ENCODE assay signal across 8 cellular contexts in genomic region chr17:44533533-44534246, GRCh38. TPM values are rescaled to one million over a fixed set of nuclear protein-coding genes. Genes with fewer than 3 reads are reported as not detected.
DNase-seq lines count a peak whose midpoint lies in the region; ATAC-seq and TF ChIP-seq lines count a peak whose summit lies in the region.

No MANE protein-coding gene starts in this region.

- peaks cover 6% of the 10 kb centered on the region for H3K4me1 Mint-ChIP-seq in activated naive CD8-positive, alpha-beta T cell treated with anti-CD3 and anti-CD28 coated beads for 36 hours

- no peak overlapping the region for H3K27ac ChIP-seq in cardiac muscle cell
- no peak overlapping the region for H3K27ac ChIP-seq in upper lobe of right lung

- peaks cover 12% of the 10 kb centered on the region for H3K27me3 Mint-ChIP-seq in activated naive CD8-positive, alpha-beta T cell treated with anti-CD3 and anti-CD28 coated beads for 36 hours

- H3K9me3 ChIP-seq in cardiac muscle cell (ENCODE audit: low read depth) (no peaks in the 10 kb centered on the region), upper lobe of right lung (no peaks in the 10 kb centered on the region)

- H3K4me3 ChIP-seq in cardiac muscle cell: no peak overlapping the region
- no peak overlapping the region for H3K4me3 ChIP-seq in upper lobe of right lung

- TF ChIP-seq CTCF in GM12874 (IDR thresholded peaks at IDR 0.05; ENCODE audit: insufficient read depth, low read depth, low read length) (peak; percentile 94), cardiac muscle cell (IDR thresholded peaks at IDR 0.05; ENCODE audit: low read depth, low read length) (peak; percentile 93), upper lobe of right lung (IDR thresholded peaks at IDR 0.05) (peak; percentile 94)

- H3K9me3 Mint-ChIP-seq in activated naive CD8-positive, alpha-beta T cell treated with anti-CD3 and anti-CD28 coated beads for 36 hours: no peaks in the 10 kb centered on the region

- ATAC-seq in upper lobe of right lung: peak; percentile 96
- ATAC-seq in HG03342 (IDR thresholded peaks at IDR 0.05; ENCODE audit: unreplicated experiment): no peak

- DNase-seq in NCI-H1417 treated with DMSO at 0.1 percent for 48 hours (lab: John Stamatoyannopoulos, UW) (peak; percentile 10), SW 1271 (lab: John Stamatoyannopoulos, UW) (peak; percentile 44 to 69), cardiac muscle cell (ENCODE audit: low read depth in 1 of 2, low spot score in 1 of 2) (peak; percentile 93 to 96), posterior cingulate gyrus (peak; percentile 45 to 93 (median 79)), upper lobe of right lung (peak; percentile 92)
- peak; percentile 83 for DNase-seq in activated naive CD8-positive, alpha-beta T cell treated with anti-CD3 and anti-CD28 coated beads for 36 hours

- H3K4me3 Mint-ChIP-seq in activated naive CD8-positive, alpha-beta T cell treated with anti-CD3 and anti-CD28 coated beads for 36 hours: no peak overlapping the region

- H3K36me3 Mint-ChIP-seq in activated naive CD8-positive, alpha-beta T cell treated with anti-CD3 and anti-CD28 coated beads for 36 hours: no peaks in the 10 kb centered on the region

- H3K27me3 ChIP-seq in cardiac muscle cell (no peaks in the 10 kb centered on the region), upper lobe of right lung (no peaks in the 10 kb centered on the region)

- H3K4me1 ChIP-seq in cardiac muscle cell (ENCODE audit: low read depth): no peaks in the 10 kb centered on the region
- peaks cover 9% of the 10 kb centered on the region for H3K4me1 ChIP-seq in upper lobe of right lung

- H3K27ac Mint-ChIP-seq in activated naive CD8-positive, alpha-beta T cell treated with anti-CD3 and anti-CD28 coated beads for 36 hours: no peak overlapping the region

- intact Hi-C loops in posterior cingulate gyrus (cut with DNase I) (loop anchor here (1.0 kb wide), 1 partner anchor 103 kb away; no protein-coding TSS in a partner anchor), upper lobe of right lung (cut with DNase I) (loop anchor here (5.0 kb wide), 1 partner anchor 109 kb away; no protein-coding TSS in a partner anchor)

- no peaks in the 10 kb centered on the region for H3K36me3 ChIP-seq in cardiac muscle cell
- H3K36me3 ChIP-seq in upper lobe of right lung: no peaks in the 10 kb centered on the region

RNA-seq across cellular contexts. Expression of gene FZD2, which starts 23.6 kb away (rescaled TPM):
- not detected for total RNA-seq in activated naive CD8-positive, alpha-beta T cell treated with anti-CD3 and anti-CD28 coated beads for 36 hours
- 47.1 and 47.4 TPM in 2 replicates for total RNA-seq in cardiac muscle cell
- 51.5 and 63.4 TPM in 2 replicates for polyA plus RNA-seq in cardiac muscle cell
- total RNA-seq in upper lobe of right lung: 8.7 TPM

RNA-seq across cellular contexts. Expression of gene GPATCH8, which starts 30.5 kb away (rescaled TPM):
- total RNA-seq in activated naive CD8-positive, alpha-beta T cell treated with anti-CD3 and anti-CD28 coated beads for 36 hours: 10 to 100 TPM; 34.9 to 36.2 TPM
- 22.7 and 34.7 TPM in 2 replicates for total RNA-seq in cardiac muscle cell
- polyA plus RNA-seq in cardiac muscle cell: 38.7 and 47.6 TPM in 2 replicates
- 40.7 TPM for total RNA-seq in upper lobe of right lung

Comparison
In these comparisons a context has a peak if more than half of its experiments do, and no peak if none do; other contexts are left out.
1. DNase-seq: peak in every context shown above with its lines; median percentile 94 in cardiac muscle cell; 92 in upper lobe of right lung; 83 in activated naive CD8-positive, alpha-beta T cell treated with anti-CD3 and anti-CD28 coated beads for 36 hours; 79 in posterior cingulate gyrus; 56 in SW 1271; 10 in NCI-H1417 treated with DMSO at 0.1 percent for 48 hours.